Comparison of ENCODE assay signal across 10 cellular contexts in the genomic region with DNA sequence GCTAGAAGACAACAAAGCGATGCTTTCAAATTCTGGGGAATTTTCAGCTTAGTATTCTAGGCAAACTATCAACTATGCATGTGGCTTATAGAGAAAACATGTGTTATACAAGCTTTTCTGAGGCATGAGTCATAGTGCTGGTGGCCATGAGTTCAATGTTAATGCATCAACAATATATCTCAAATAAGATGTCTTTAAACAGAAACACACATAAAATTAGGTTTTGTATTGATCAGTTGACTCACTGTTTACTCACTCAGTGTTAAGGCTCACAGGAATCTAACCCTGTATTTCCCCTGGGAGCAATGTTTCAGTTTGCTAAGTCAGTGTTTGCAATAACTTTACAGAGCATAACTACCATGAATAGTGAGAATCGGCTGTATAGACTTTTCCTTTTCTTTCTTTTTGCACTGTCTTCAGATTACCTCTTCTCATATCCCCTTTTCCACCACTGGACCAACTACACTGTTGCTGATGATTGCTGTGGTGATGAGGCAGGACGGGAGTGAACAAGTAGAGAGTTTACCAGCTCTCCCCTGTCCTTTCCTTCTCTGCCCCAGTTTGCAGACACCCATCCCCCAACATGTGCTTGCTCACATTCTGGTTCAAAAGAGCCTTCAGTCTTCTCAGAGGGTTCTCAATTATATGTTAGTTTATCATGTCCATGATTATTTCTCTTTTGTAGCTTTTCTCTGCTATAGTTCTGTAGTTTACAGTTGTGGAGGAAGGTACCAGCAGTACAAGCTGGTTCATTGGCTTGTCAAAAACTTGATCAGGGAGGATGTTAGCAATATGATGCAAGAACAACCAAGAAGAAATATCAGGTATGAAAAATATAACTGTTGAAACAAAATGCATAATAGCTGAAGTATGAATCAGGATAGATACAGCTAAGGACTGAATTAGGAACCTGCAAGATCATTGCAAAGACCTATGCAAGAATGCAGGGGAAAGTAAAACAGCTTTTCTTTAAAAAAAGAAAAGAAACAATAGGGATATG. TPM values are rescaled to one million over a fixed set of nuclear protein-coding genes. Genes with fewer than 3 reads are reported as not detected.
DNase-seq lines count a peak whose midpoint lies in the region; ATAC-seq, FAIRE-seq and TF ChIP-seq lines count a peak whose summit lies in the region.
"Had no signal": no experiment of that assay in that cellular context is flagged by ENCODE, and none has a peak within 500 bp of the region (broad histone marks: within the 10 kb centered on the region; RNA-seq: fewer than 3 reads in every experiment).

No MANE protein-coding gene starts in this region.

- H3K79me2 ChIP-seq in H9 (ENCODE audit: insufficient read depth, low read length) = no peaks in the 10 kb centered on the region

- WGBS in H9 (ENCODE audit: extremely low coverage, insufficient read length, low lambda C conversion rate) = no CpG with 5 or more reads among the region's 3 CpGs
- 52 to 58% (median 58%) methylated on average over 3 of the region's 3 CpGs for WGBS in small intestine, 3 donors
- WGBS in upper lobe of left lung, 2 donors = 70 to 78% methylated on average over 3 of the region's 3 CpGs

- TF ChIP-seq POLR2A in upper lobe of left lung (IDR thresholded peaks at IDR 0.05) = no peak

- FAIRE-seq in small intestine (lab: Jason Lieb, UNC) = no peak

- H3K23ac ChIP-seq in H9 (ENCODE audit: insufficient read length, low read depth, low read length) = no peak overlapping the region

- peaks cover 6 to 8% of the 10 kb centered on the region in 2 experiments for H3K4me1 Mint-ChIP-seq in H9
- H3K4me1 Mint-ChIP-seq in activated CD4-positive, alpha-beta memory T cell treated with anti-CD3 and anti-CD28 coated beads, Interleukin-2, amount 10 ng/mL, durations not matched to agents 7 days and 5 days = peaks cover 27% of the 10 kb centered on the region
- H3K4me1 Mint-ChIP-seq: activated B cell treated with CpG ODN at 0.5 μM for 24 hours had no signal

- H3K14ac ChIP-seq in H9 (ENCODE audit: insufficient read depth, low read length) = no peak overlapping the region

- no peak overlapping the region for H3K4ac ChIP-seq in H9 (ENCODE audit: low read depth, low read length)

- ATAC-seq in upper lobe of left lung (ENCODE audit: low FRiP score in 2 of 2) = no peak

- no peaks in the 10 kb centered on the region; a peak in 1 of 7 replicates for H3K36me3 Mint-ChIP-seq in H9 (ENCODE audit: insufficient read depth in 1 of 3, low read depth in 3 of 3)
- H3K36me3 Mint-ChIP-seq in activated CD4-positive, alpha-beta memory T cell treated with anti-CD3 and anti-CD28 coated beads, Interleukin-2, amount 10 ng/mL, durations not matched to agents 7 days and 5 days (ENCODE audit: low read depth) = peaks cover 26% of the 10 kb centered on the region

- H3K4me2 ChIP-seq in BLaER1 (peak overlapping the region; percentile 41), H9 (ENCODE audit: insufficient read depth, insufficient read length, low read length) (no peak overlapping the region)

- DNase-seq in H9 (no peak), foreskin melanocyte (peak; percentile 85), small intestine (no peak), SHP77 treated with DMSO at 0.1 percent for 48 hours (lab: John Stamatoyannopoulos, UW) (no peak), NCI-H1048 (lab: John Stamatoyannopoulos, UW) (no peak), upper lobe of left lung (no peak)
- DNase-seq in activated CD4-positive, alpha-beta memory T cell treated with anti-CD3 and anti-CD28 coated beads, Interleukin-2, amount 10 ng/mL, durations not matched to agents 7 days and 5 days = no peak
- DNase-seq: activated B cell treated with CpG ODN at 0.5 μM for 24 hours; effector memory CD4-positive, alpha-beta T cell had no signal

- POLR2A ChIA-PET in activated CD4-positive, alpha-beta memory T cell treated with anti-CD3 and anti-CD28 coated beads, Interleukin-2, amount 10 ng/mL, durations not matched to agents 7 days and 5 days (lab: Charles Lee) = interaction anchor here (1.0 to 18.8 kb wide), 5 partner anchors 8 to 221 kb away, joined by 3 to 1051 read pairs (median 13); partner anchors contain the start of gene CD2

- H3K9ac ChIP-seq in BLaER1 = no peak overlapping the region
- no peak overlapping the region for H3K9ac ChIP-seq in H9 (ENCODE audit: extremely low read depth, insufficient read length, low read length)

- no peak overlapping the region for H4K8ac ChIP-seq in H9 (replicated peaks; ENCODE audit: insufficient read length, low read depth, low read length)

- H3K27ac Mint-ChIP-seq in H9 = no peak overlapping the region; a peak in 1 of 7 replicates
- H3K27ac Mint-ChIP-seq in activated CD4-positive, alpha-beta memory T cell treated with anti-CD3 and anti-CD28 coated beads, Interleukin-2, amount 10 ng/mL, durations not matched to agents 7 days and 5 days = peak overlapping the region; percentile 71
- H3K27ac Mint-ChIP-seq: activated B cell treated with CpG ODN at 0.5 μM for 24 hours had no signal

- CTCF ChIA-PET in activated CD4-positive, alpha-beta memory T cell treated with anti-CD3 and anti-CD28 coated beads, Interleukin-2, amount 10 ng/mL, durations not matched to agents 7 days and 5 days (lab: Charles Lee) = interaction anchor here (0.8 to 2.0 kb wide), 7 partner anchors 8 to 42 kb away, joined by 3 to 9 read pairs (median 3); no protein-coding TSS in a partner anchor

- no peak overlapping the region for H2BK12ac ChIP-seq in H9 (ENCODE audit: insufficient read length, low read depth, low read length)

- no peak overlapping the region for H2BK5ac ChIP-seq in H9 (ENCODE audit: insufficient read length, low read length)

- H4K20me1 ChIP-seq in BLaER1 = no peaks in the 10 kb centered on the region
- H4K20me1 ChIP-seq in H9 (ENCODE audit: control insufficient read depth, insufficient read depth, insufficient read length) = no peaks in the 10 kb centered on the region

- no peak overlapping the region for H3K18ac ChIP-seq in H9 (ENCODE audit: insufficient read length, low read depth, low read length)

- no peak for TF ChIP-seq CTCF in H9 (conservative IDR thresholded peaks at IDR 0.05)
- TF ChIP-seq CTCF in upper lobe of left lung (IDR thresholded peaks at IDR 0.05) = no peak

- no peak overlapping the region for H3K56ac ChIP-seq in H9 (ENCODE audit: insufficient read length, low read depth, low read length)

- H3K27me3 ChIP-seq in BLaER1 (no peaks in the 10 kb centered on the region), H9 (ENCODE audit: insufficient read depth, low read length) (no peaks in the 10 kb centered on the region), small intestine (ENCODE audit: control insufficient read depth in 2 of 2, insufficient read depth in 2 of 2, low read length in 2 of 2) (no peaks in the 10 kb centered on the region), upper lobe of left lung (no peaks in the 10 kb centered on the region)

- peak overlapping the region; percentile 52 for H2AFZ ChIP-seq in H9 (ENCODE audit: low read length)

- H3K36me3 ChIP-seq in BLaER1 (no peaks in the 10 kb centered on the region), small intestine (ENCODE audit: control insufficient read depth in 2 of 2, insufficient read depth in 2 of 2, low read length in 2 of 2) (no peaks in the 10 kb centered on the region), upper lobe of left lung (no peaks in the 10 kb centered on the region)

- H2BK120ac ChIP-seq in H9 (ENCODE audit: low read depth, low read length, poor library complexity, severe bottlenecking) = no peak overlapping the region

- no peak overlapping the region for H3K4me3 Mint-ChIP-seq in H9
- peak overlapping the region; percentile 35 for H3K4me3 Mint-ChIP-seq in activated CD4-positive, alpha-beta memory T cell treated with anti-CD3 and anti-CD28 coated beads, Interleukin-2, amount 10 ng/mL, durations not matched to agents 7 days and 5 days
- H3K4me3 Mint-ChIP-seq: activated B cell treated with CpG ODN at 0.5 μM for 24 hours had no signal

- H3K4me1 ChIP-seq in BLaER1 (peaks cover 12% of the 10 kb centered on the region), H9 (ENCODE audit: insufficient read depth, low read length) (no peaks in the 10 kb centered on the region), small intestine (ENCODE audit: control insufficient read depth in 2 of 2, insufficient read depth in 1 of 2, low read depth in 1 of 2, low read length in 1 of 2) (no peaks in the 10 kb centered on the region), upper lobe of left lung (no peaks in the 10 kb centered on the region)

- H3K23me2 ChIP-seq in H9 (ENCODE audit: insufficient read length, low read depth, low read length, poor library complexity, severe bottlenecking) = no peaks in the 10 kb centered on the region

- H4K5ac ChIP-seq in H9 (ENCODE audit: insufficient read length, low read depth, low read length) = no peak overlapping the region

- H3K27me3 Mint-ChIP-seq in H9 (ENCODE audit: low read depth) = no peaks in the 10 kb centered on the region
- no peaks in the 10 kb centered on the region for H3K27me3 Mint-ChIP-seq in activated CD4-positive, alpha-beta memory T cell treated with anti-CD3 and anti-CD28 coated beads, Interleukin-2, amount 10 ng/mL, durations not matched to agents 7 days and 5 days

- no peak overlapping the region for H4K91ac ChIP-seq in H9 (ENCODE audit: insufficient read length, low read depth, low read length)

- no peak for TF ChIP-seq EP300 in upper lobe of left lung (IDR thresholded peaks at IDR 0.05)

- H2AK5ac ChIP-seq in H9 (ENCODE audit: insufficient read length, low read length) = no peak overlapping the region

- H3K4me3 ChIP-seq in BLaER1 (no peak overlapping the region), small intestine (ENCODE audit: low read depth in 1 of 2, low read length in 2 of 2) (no peak overlapping the region), upper lobe of left lung (no peak overlapping the region)

- H2BK20ac ChIP-seq in H9 (ENCODE audit: low read depth, low read length, poor library complexity, severe bottlenecking) = no peak overlapping the region

- H3K9me3 ChIP-seq in BLaER1 (peaks cover 31% of the 10 kb centered on the region), H9 (ENCODE audit: control insufficient read depth, low read depth, low read length) (no peaks in the 10 kb centered on the region), small intestine (ENCODE audit: control insufficient read depth, low read depth) (no peaks in the 10 kb centered on the region), upper lobe of left lung (no peaks in the 10 kb centered on the region)

- no peak overlapping the region for H3T11ph ChIP-seq in H9 (ENCODE audit: low read length)

- H2BK15ac ChIP-seq in H9 (ENCODE audit: low read depth, low read length) = no peak overlapping the region

- peaks cover 6 to 7% of the 10 kb centered on the region in 2 experiments; a peak in 4 of 5 replicates for H3K9me3 Mint-ChIP-seq in H9
- peaks cover 7% of the 10 kb centered on the region for H3K9me3 Mint-ChIP-seq in activated CD4-positive, alpha-beta memory T cell treated with anti-CD3 and anti-CD28 coated beads, Interleukin-2, amount 10 ng/mL, durations not matched to agents 7 days and 5 days
- H3K9me3 Mint-ChIP-seq: activated B cell treated with CpG ODN at 0.5 μM for 24 hours had no signal

- H3K27ac ChIP-seq in BLaER1 (no peak overlapping the region), H9 (ENCODE audit: insufficient read length, low read depth, low read length) (no peak overlapping the region), small intestine (ENCODE audit: low read depth in 1 of 2, low read length in 1 of 2) (no peak overlapping the region), upper lobe of left lung (no peak overlapping the region)

- H3K79me1 ChIP-seq in H9 (ENCODE audit: insufficient read depth, low read depth, low read length, poor library complexity, severe bottlenecking) = no peaks in the 10 kb centered on the region

RNA-seq across cellular contexts. Expression of gene CD2, which starts 23.9 kb away (rescaled TPM):
- total RNA-seq in H9 (2021) (not detected in 2 replicates), upper lobe of left lung (10 to 100 TPM in 2 of 6 donors, 1 to 10 TPM in 4; 3.8 to 23.5 (median 7.9) TPM)
- total RNA-seq in activated CD4-positive, alpha-beta memory T cell treated with anti-CD3 and anti-CD28 coated beads, Interleukin-2, amount 10 ng/mL, durations not matched to agents 7 days and 5 days = 100 to 1,000 TPM; 329 to 340 TPM
- 10 to 100 TPM in 1 of 3 donors, 1 to 10 TPM in 2; 3.9 to 14.9 (median 6.3) TPM for polyA plus RNA-seq in small intestine

Comparison
In these comparisons a context has a peak if more than half of its experiments do, and no peak if none do; other contexts are left out.
1. RNA of gene CD2, which starts 23.9 kb away (total RNA-seq): 329 to 340 TPM in activated CD4-positive, alpha-beta memory T cell treated with anti-CD3 and anti-CD28 coated beads, Interleukin-2, amount 10 ng/mL, durations not matched to agents 7 days and 5 days; 3.8 to 23.5 TPM in upper lobe of left lung and not detected in H9; every median in the first group is over 10 times any median in the second.